In genomic region chr4:105896461-105896939, GRCh38 we compare ENCODE assay signal across 8 cellular contexts. TPM values are rescaled to one million over a fixed set of nuclear protein-coding genes. Genes with fewer than 3 reads are reported as not detected.
DNase-seq lines count a peak whose midpoint lies in the region; ATAC-seq and TF ChIP-seq lines count a peak whose summit lies in the region.

No MANE protein-coding gene starts in this region.

- H3K9me3 Mint-ChIP-seq in activated T-helper 2 cell treated with anti-CD3 and anti-CD28 coated beads, Interferon-gamma antibody, Interleukin-2, Interleukin-4, amounts not matched to agents 10 μg/mL and 5 μg/mL and 100 μg/mL, durations not matched to agents 14 hours and 24 hours and 36 hours = no peaks in the 10 kb centered on the region
- H3K9me3 Mint-ChIP-seq in mesothelial cell of epicardium = no peaks in the 10 kb centered on the region

- H3K27me3 Mint-ChIP-seq in activated T-helper 2 cell treated with anti-CD3 and anti-CD28 coated beads, Interferon-gamma antibody, Interleukin-2, Interleukin-4, amounts not matched to agents 10 μg/mL and 5 μg/mL and 100 μg/mL, durations not matched to agents 14 hours and 24 hours and 36 hours (ENCODE audit: low read depth) = peaks cover 81% of the 10 kb centered on the region
- peaks cover 76% of the 10 kb centered on the region for H3K27me3 Mint-ChIP-seq in mesothelial cell of epicardium (ENCODE audit: low read depth)

- no peaks in the 10 kb centered on the region for H3K36me3 Mint-ChIP-seq in activated T-helper 2 cell treated with anti-CD3 and anti-CD28 coated beads, Interferon-gamma antibody, Interleukin-2, Interleukin-4, amounts not matched to agents 10 μg/mL and 5 μg/mL and 100 μg/mL, durations not matched to agents 14 hours and 24 hours and 36 hours (ENCODE audit: low read depth)
- peaks cover 3% of the 10 kb centered on the region for H3K36me3 Mint-ChIP-seq in mesothelial cell of epicardium

- H3K4me3 Mint-ChIP-seq in activated T-helper 2 cell treated with anti-CD3 and anti-CD28 coated beads, Interferon-gamma antibody, Interleukin-2, Interleukin-4, amounts not matched to agents 10 μg/mL and 5 μg/mL and 100 μg/mL, durations not matched to agents 14 hours and 24 hours and 36 hours (ENCODE audit: low read depth) = peak overlapping the region; percentile 77
- H3K4me3 Mint-ChIP-seq in mesothelial cell of epicardium = peak overlapping the region; percentile 87

- H3K27ac Mint-ChIP-seq in activated T-helper 2 cell treated with anti-CD3 and anti-CD28 coated beads, Interferon-gamma antibody, Interleukin-2, Interleukin-4, amounts not matched to agents 10 μg/mL and 5 μg/mL and 100 μg/mL, durations not matched to agents 14 hours and 24 hours and 36 hours = no peak overlapping the region
- H3K27ac Mint-ChIP-seq in mesothelial cell of epicardium = peak overlapping the region; percentile 75

- ATAC-seq in GM21526 (IDR thresholded peaks at IDR 0.05; ENCODE audit: low FRiP score, unreplicated experiment) (peak; percentile 27), GM19324 (IDR thresholded peaks at IDR 0.05; ENCODE audit: low FRiP score, unreplicated experiment) (no peak), GM19463 (IDR thresholded peaks at IDR 0.05; ENCODE audit: unreplicated experiment) (no peak)

- no peak for TF ChIP-seq CTCF in mesothelial cell of epicardium (IDR thresholded peaks at IDR 0.05; ENCODE audit: unreplicated experiment)

- peaks cover 10% of the 10 kb centered on the region for H3K4me1 Mint-ChIP-seq in activated T-helper 2 cell treated with anti-CD3 and anti-CD28 coated beads, Interferon-gamma antibody, Interleukin-2, Interleukin-4, amounts not matched to agents 10 μg/mL and 5 μg/mL and 100 μg/mL, durations not matched to agents 14 hours and 24 hours and 36 hours (ENCODE audit: low read depth)
- H3K4me1 Mint-ChIP-seq in mesothelial cell of epicardium = peaks cover 26% of the 10 kb centered on the region

- intact Hi-C loops in activated T-helper 2 cell treated with anti-CD3 and anti-CD28 coated beads, Interferon-gamma antibody, Interleukin-2, Interleukin-4, amounts not matched to agents 10 μg/mL and 5 μg/mL and 100 μg/mL, durations not matched to agents 14 hours and 24 hours and 36 hours (cut with micrococcal nuclease) = loop anchor here (10.0 kb wide), 1 partner anchor 192 kb away; the partner anchor contains the start of genes GSTCD and INTS12

- DNase-seq in ELF-1 (ENCODE audit: low read depth, low spot score) = peak; percentile 73
- DNase-seq in activated T-helper 2 cell treated with anti-CD3 and anti-CD28 coated beads, Interferon-gamma antibody, Interleukin-2, Interleukin-4, amounts not matched to agents 10 μg/mL and 5 μg/mL and 100 μg/mL, durations not matched to agents 14 hours and 24 hours and 36 hours (ENCODE audit: low spot score) = no peak
- DNase-seq in mesothelial cell of epicardium (ENCODE audit: low spot score in 2 of 2, unreplicated experiment in 2 of 2) = no peak
- DNase-seq in NCI-H446 treated with DMSO at 0.1 percent for 48 hours (lab: John Stamatoyannopoulos, UW) = no peak
- no peak for DNase-seq in pons (ENCODE audit: low spot score)

RNA-seq across cellular contexts. Expression of gene NPNT, which starts 1.2 kb away (rescaled TPM):
- total RNA-seq in activated T-helper 2 cell treated with anti-CD3 and anti-CD28 coated beads, Interferon-gamma antibody, Interleukin-2, Interleukin-4, amounts not matched to agents 10 μg/mL and 5 μg/mL and 100 μg/mL, durations not matched to agents 14 hours and 24 hours and 36 hours = 0.14 TPM in 1 of 2 replicates, not detected in the other
- total RNA-seq in mesothelial cell of epicardium = 53.8 to 68.6 TPM (median 53.9 TPM) in 3 replicates

Comparison
In these comparisons a context has a peak if more than half of its experiments do, and no peak if none do; other contexts are left out.
1. RNA of gene NPNT, which starts 1.2 kb away (total RNA-seq): 53.8 to 68.6 TPM in mesothelial cell of epicardium; 0.14 TPM in activated T-helper 2 cell treated with anti-CD3 and anti-CD28 coated beads, Interferon-gamma antibody, Interleukin-2, Interleukin-4, amounts not matched to agents 10 μg/mL and 5 μg/mL and 100 μg/mL, durations not matched to agents 14 hours and 24 hours and 36 hours; every median in the first group is over 10 times any median in the second.